8 cellular contexts compared by ENCODE assay signal in the genomic region with DNA sequence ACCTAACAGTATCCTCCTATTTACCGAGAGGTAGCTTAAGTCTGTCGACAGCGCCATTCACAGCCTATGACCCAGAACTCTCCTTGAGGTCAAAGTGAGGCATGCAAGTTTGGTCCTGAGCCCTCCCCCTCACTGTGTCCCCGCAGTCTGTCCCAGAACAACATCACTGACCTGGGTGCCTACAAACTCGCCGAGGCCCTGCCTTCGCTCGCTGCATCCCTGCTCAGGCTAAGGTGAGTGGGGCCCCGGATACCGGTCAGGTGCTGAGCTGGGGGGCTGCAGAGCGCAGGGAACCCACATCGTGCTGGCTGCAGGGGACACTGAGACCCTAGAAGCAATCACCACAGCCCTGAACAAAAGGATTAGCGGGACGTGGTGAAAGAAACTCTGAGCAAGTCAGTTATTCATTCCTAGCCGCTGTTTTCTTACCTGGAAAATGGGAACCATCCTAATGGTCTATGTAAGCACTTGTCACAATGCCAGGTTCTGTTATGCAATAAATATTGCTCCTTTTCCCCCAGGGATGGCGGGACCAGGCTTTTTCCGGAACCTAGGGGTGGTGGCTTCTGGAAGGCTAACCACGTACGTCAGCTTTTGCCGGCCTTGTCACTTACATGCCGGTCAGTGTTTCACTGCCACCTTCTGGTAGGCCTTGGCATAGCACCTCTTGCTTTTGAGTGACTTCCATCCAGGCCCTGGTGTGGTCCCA. TPM values are rescaled to one million over a fixed set of nuclear protein-coding genes. Genes with fewer than 3 reads are reported as not detected.
DNase-seq lines count a peak whose midpoint lies in the region; ATAC-seq and TF ChIP-seq lines count a peak whose summit lies in the region.

No MANE protein-coding gene starts in this region.

- intact Hi-C loops in lower lobe of right lung (cut with DNase I): no loop called here

- H3K27ac ChIP-seq in lower lobe of right lung: peak overlapping the region; percentile 66

- peaks cover 38% of the 10 kb centered on the region for H3K4me1 ChIP-seq in lower lobe of right lung

- POLR2A ChIA-PET in activated CD4-positive, alpha-beta T cell treated with anti-CD3 and anti-CD28 coated beads, Interleukin-2, amount 10 ng/mL, durations not matched to agents 7 days and 5 days (lab: Charles Lee): no interaction called here

- H3K9me3 Mint-ChIP-seq in activated CD4-positive, alpha-beta T cell treated with anti-CD3 and anti-CD28 coated beads, Interleukin-2, amount 10 ng/mL, durations not matched to agents 7 days and 5 days: no peaks in the 10 kb centered on the region

- peak; percentile 96 for TF ChIP-seq CTCF in lower lobe of right lung (IDR thresholded peaks at IDR 0.05)

- CTCF ChIA-PET in activated CD4-positive, alpha-beta T cell treated with anti-CD3 and anti-CD28 coated beads, Interleukin-2, amount 10 ng/mL, durations not matched to agents 7 days and 5 days (lab: Charles Lee): interaction anchor here (0.7 to 2.3 kb wide), 21 partner anchors 8 to 404 kb away, joined by 3 to 12 read pairs (median 5); a partner anchor contains a TSS

- H3K36me3 Mint-ChIP-seq in activated CD4-positive, alpha-beta T cell treated with anti-CD3 and anti-CD28 coated beads, Interleukin-2, amount 10 ng/mL, durations not matched to agents 7 days and 5 days (ENCODE audit: low read depth): peaks cover 10% of the 10 kb centered on the region

- no peaks in the 10 kb centered on the region for H3K27me3 ChIP-seq in lower lobe of right lung (ENCODE audit: low read depth)

- H3K4me1 Mint-ChIP-seq in activated CD4-positive, alpha-beta T cell treated with anti-CD3 and anti-CD28 coated beads, Interleukin-2, amount 10 ng/mL, durations not matched to agents 7 days and 5 days: peaks cover 7% of the 10 kb centered on the region

- H3K4me3 Mint-ChIP-seq in activated CD4-positive, alpha-beta T cell treated with anti-CD3 and anti-CD28 coated beads, Interleukin-2, amount 10 ng/mL, durations not matched to agents 7 days and 5 days: no peak overlapping the region

- ATAC-seq in HG03066 (IDR thresholded peaks at IDR 0.05; ENCODE audit: low read depth, unreplicated experiment): peak; percentile 78
- peak; percentile 85 to 92 for ATAC-seq in lower lobe of right lung
- ATAC-seq in GM18867 (IDR thresholded peaks at IDR 0.05; ENCODE audit: unreplicated experiment): no peak

- no peaks in the 10 kb centered on the region for H3K27me3 Mint-ChIP-seq in activated CD4-positive, alpha-beta T cell treated with anti-CD3 and anti-CD28 coated beads, Interleukin-2, amount 10 ng/mL, durations not matched to agents 7 days and 5 days

- H3K4me3 ChIP-seq in lower lobe of right lung: no peak overlapping the region

- DNase-seq in DMS153 treated with DMSO at 0.1 percent for 48 hours (lab: John Stamatoyannopoulos, UW; ENCODE audit: unreplicated experiment) (peak; percentile 71), NCI-H524 treated with DMSO at 0.1 percent for 48 hours (lab: John Stamatoyannopoulos, UW) (peak; percentile 22), dermis microvascular lymphatic vessel endothelial cell (ENCODE audit: low read depth in 2 of 2) (peak; percentile 92), lower lobe of right lung (peak; percentile 93)
- DNase-seq in activated CD4-positive, alpha-beta T cell treated with anti-CD3 and anti-CD28 coated beads, Interleukin-2, amount 10 ng/mL, durations not matched to agents 7 days and 5 days: peak; percentile 86
- peak; percentile 46 to 77 (median 47) for DNase-seq in stimulated activated CD4-positive, alpha-beta T cell treated with anti-CD3 and anti-CD28 coated beads, TNF-alpha, amount 100 ng/mL, for 1 hour (ENCODE audit: low read depth in 3 of 3, low spot score in 1 of 3)

- H3K36me3 ChIP-seq in lower lobe of right lung: peaks cover 70% of the 10 kb centered on the region

- no peaks in the 10 kb centered on the region for H3K9me3 ChIP-seq in lower lobe of right lung

- H3K27ac Mint-ChIP-seq in activated CD4-positive, alpha-beta T cell treated with anti-CD3 and anti-CD28 coated beads, Interleukin-2, amount 10 ng/mL, durations not matched to agents 7 days and 5 days: no peak overlapping the region

RNA-seq across cellular contexts. Expression of a gene that starts 23.8 kb away (rescaled TPM):
- 10 to 100 TPM; 29.2 to 36.9 TPM for total RNA-seq in activated CD4-positive, alpha-beta T cell treated with anti-CD3 and anti-CD28 coated beads, Interleukin-2, amount 10 ng/mL, durations not matched to agents 7 days and 5 days
- 26.6 and 39.8 TPM in 2 replicates for total RNA-seq in dermis microvascular lymphatic vessel endothelial cell
- total RNA-seq in lower lobe of right lung: 29.9 TPM

RNA-seq across cellular contexts. Expression of a gene that starts 25.9 kb away (rescaled TPM):
- 10 to 100 TPM; 30.9 to 35.1 TPM for total RNA-seq in activated CD4-positive, alpha-beta T cell treated with anti-CD3 and anti-CD28 coated beads, Interleukin-2, amount 10 ng/mL, durations not matched to agents 7 days and 5 days
- 10.5 and 15.3 TPM in 2 replicates for total RNA-seq in dermis microvascular lymphatic vessel endothelial cell
- total RNA-seq in lower lobe of right lung: 34.6 TPM

RNA-seq across cellular contexts. Expression of a gene that starts 41.4 kb away (rescaled TPM):
- total RNA-seq in activated CD4-positive, alpha-beta T cell treated with anti-CD3 and anti-CD28 coated beads, Interleukin-2, amount 10 ng/mL, durations not matched to agents 7 days and 5 days: 10 to 100 TPM; 21.5 to 24.6 TPM
- total RNA-seq in dermis microvascular lymphatic vessel endothelial cell (under 0.01 and 0.13 TPM in 2 replicates), lower lobe of right lung (119 TPM)

Comparison
In these comparisons a context has a peak if more than half of its experiments do, and no peak if none do; other contexts are left out.
1. DNase-seq: peak in every context shown above with its lines; median percentile 93 in lower lobe of right lung; 92 in dermis microvascular lymphatic vessel endothelial cell; 86 in activated CD4-positive, alpha-beta T cell treated with anti-CD3 and anti-CD28 coated beads, Interleukin-2, amount 10 ng/mL, durations not matched to agents 7 days and 5 days; 71 in DMS153 treated with DMSO at 0.1 percent for 48 hours; 47 in stimulated activated CD4-positive, alpha-beta T cell treated with anti-CD3 and anti-CD28 coated beads, TNF-alpha, amount 100 ng/mL, for 1 hour; 22 in NCI-H524 treated with DMSO at 0.1 percent for 48 hours.
2. RNA of a gene that starts 41.4 kb away (total RNA-seq): 119 TPM in lower lobe of right lung (single experiment) and 21.5 to 24.6 TPM in activated CD4-positive, alpha-beta T cell treated with anti-CD3 and anti-CD28 coated beads, Interleukin-2, amount 10 ng/mL, durations not matched to agents 7 days and 5 days; under 0.01 to 0.13 TPM in dermis microvascular lymphatic vessel endothelial cell; every median in the first group is over 10 times any median in the second.